In genomic region chr6:145071836-145072235, GRCh38 we compare ENCODE assay signal across 13 cellular contexts.
DNase-seq lines count a peak whose midpoint lies in the region; ATAC-seq, FAIRE-seq and TF ChIP-seq lines count a peak whose summit lies in the region.
"Had no signal": no experiment of that assay in that cellular context is flagged by ENCODE, and none has a peak within 500 bp of the region (broad histone marks: within the 10 kb centered on the region; RNA-seq: fewer than 3 reads in every experiment).

No MANE protein-coding gene starts in this region.

- H3K9me1 ChIP-seq in keratinocyte (ENCODE audit: control insufficient read depth, extremely low read depth, insufficient read depth, low read length): no peaks in the 10 kb centered on the region

- 70 to 75% methylated on average over 2 of the region's 2 CpGs for WGBS in aorta, 2 donors
- 80% methylated on average over 2 of the region's 2 CpGs for WGBS in right lobe of liver (ENCODE audit: insufficient coverage, low coverage, low lambda C conversion rate, missing lambda C conversion rate)

- H3K9me3 ChIP-seq in keratinocyte (ENCODE audit: control insufficient read depth, low read depth, low read length) (no peaks in the 10 kb centered on the region), aorta (ENCODE audit: control insufficient read depth, low read length) (peaks cover 2% of the 10 kb centered on the region), right lobe of liver (no peaks in the 10 kb centered on the region), MG63 (no peaks in the 10 kb centered on the region)

- peak; percentile 81 for DNase-seq in AG04449 (ENCODE audit: low read depth, low spot score)
- peak; percentile 80 for DNase-seq in HS-27A (ENCODE audit: low read depth)
- DNase-seq in astrocyte of the hippocampus (ENCODE audit: low read depth, low spot score): peak; percentile 27
- DNase-seq in keratinocyte (ENCODE audit: low read depth, low spot score): peak; percentile 19
- DNase-seq in aorta: no peak
- no peak for DNase-seq in right lobe of liver
- no peak for DNase-seq in MG63
- no peak for DNase-seq in NCI-H1436 (lab: John Stamatoyannopoulos, UW)
- DNase-seq: ACHN; activated naive CD8-positive, alpha-beta T cell treated with anti-CD3 and anti-CD28 coated beads for 36 hours; naive thymus-derived CD4-positive, alpha-beta T cell; NCI-H2081 had no signal

- H4K20me1 ChIP-seq in keratinocyte (ENCODE audit: control insufficient read depth, extremely low read depth, insufficient read depth, low read length): no peaks in the 10 kb centered on the region

- CTCF ChIA-PET in AG04449 (lab: Yijun Ruan, JAX): no interaction called here

- TF ChIP-seq CTCF in AG04449 (IDR thresholded peaks at IDR 0.05; ENCODE audit: insufficient read depth, low read length, missing control alignments) (no peak), keratinocyte (optimal IDR thresholded peaks at IDR 0.05 in 1 of 3, IDR thresholded peaks at IDR 0.05 in 1 of 3, conservative IDR thresholded peaks at IDR 0.05 in 1 of 3; ENCODE audit: extremely low read depth in 1 of 3, insufficient read depth in 2 of 3, low read length in 3 of 3) (no peak), right lobe of liver (IDR thresholded peaks at IDR 0.05) (no peak)

- H3K36me3 ChIP-seq in keratinocyte (ENCODE audit: control insufficient read depth in 2 of 2, extremely low read depth in 1 of 2, insufficient read depth in 2 of 2, low read length in 2 of 2): no peaks in the 10 kb centered on the region
- H3K36me3 ChIP-seq in aorta (ENCODE audit: control insufficient read depth in 1 of 2, insufficient read depth in 2 of 2, low read length in 1 of 2): no peaks in the 10 kb centered on the region
- H3K36me3 ChIP-seq in right lobe of liver: no peaks in the 10 kb centered on the region
- no peaks in the 10 kb centered on the region for H3K36me3 ChIP-seq in MG63

- dilution Hi-C loops in keratinocyte (cut with MboI; ENCODE audit: extremely low pct_ligation_motif_present, low sequenced_read_pairs): no loop called here

- H3K27ac ChIP-seq in keratinocyte (ENCODE audit: control insufficient read depth, insufficient read depth, low read length) (no peak overlapping the region), aorta (ENCODE audit: low read depth in 1 of 2, low read length in 2 of 2) (no peak overlapping the region), right lobe of liver (no peak overlapping the region)

- no peak overlapping the region for H3K9ac ChIP-seq in keratinocyte (ENCODE audit: control insufficient read depth, extremely low read depth, insufficient read depth, low read length)

- H3K4me3 ChIP-seq in AG04449 (ENCODE audit: low read depth, low read length) (no peak overlapping the region), keratinocyte (ENCODE audit: control insufficient read depth in 2 of 3, extremely low read depth in 1 of 3, insufficient read depth in 2 of 3, low read depth in 1 of 3, low read length in 3 of 3) (no peak overlapping the region), aorta (ENCODE audit: low read length in 2 of 2) (no peak overlapping the region), right lobe of liver (no peak overlapping the region), MG63 (no peak overlapping the region)

- H3K27me3 ChIP-seq in keratinocyte (ENCODE audit: control insufficient read depth, extremely low read depth, insufficient read depth, low read length) (no peaks in the 10 kb centered on the region), aorta (ENCODE audit: control insufficient read depth in 1 of 2, insufficient read depth in 2 of 2, low read length in 1 of 2) (no peaks in the 10 kb centered on the region), right lobe of liver (no peaks in the 10 kb centered on the region), MG63 (no peaks in the 10 kb centered on the region)

- no peak overlapping the region for H2AFZ ChIP-seq in keratinocyte (ENCODE audit: control insufficient read depth, low read length)

- no peak for FAIRE-seq in keratinocyte (lab: Jason Lieb, UNC)
- FAIRE-seq: GM19239 had no signal

- TF ChIP-seq POLR2A in right lobe of liver (IDR thresholded peaks at IDR 0.05): no peak

- H3K4me2 ChIP-seq in keratinocyte (ENCODE audit: control insufficient read depth, extremely low read depth, insufficient read depth, low read depth, low read length): no peak overlapping the region

- ATAC-seq in aorta (ENCODE audit: low FRiP score): no peak
- ATAC-seq in right lobe of liver: no peak
- ATAC-seq: naive thymus-derived CD4-positive, alpha-beta T cell had no signal

- POLR2A ChIA-PET in AG04449 (lab: Yijun Ruan, JAX): interaction anchor here (0.6 kb wide), 1 partner anchor 227 kb away, joined by 3 read pairs; no protein-coding TSS in a partner anchor

- intact Hi-C loops in aorta (cut with DNase I): no loop called here
- intact Hi-C loops in right lobe of liver (cut with DNase I): no loop called here

- no peaks in the 10 kb centered on the region for H3K79me2 ChIP-seq in keratinocyte (ENCODE audit: control insufficient read depth, insufficient read depth, low read length)

- H3K4me1 ChIP-seq in keratinocyte (ENCODE audit: control insufficient read depth, extremely low read depth, insufficient read depth, low read length) (no peaks in the 10 kb centered on the region), aorta (ENCODE audit: control insufficient read depth in 1 of 2, insufficient read depth in 2 of 2, low read length in 2 of 2) (no peaks in the 10 kb centered on the region), right lobe of liver (peaks cover 0 to 11% (median 0%) of the 10 kb centered on the region in 4 donors)

Comparison
In these comparisons a context has a peak if more than half of its experiments do, and no peak if none do; other contexts are left out.
1. DNase-seq: peak in AG04449 (single experiment), HS-27A (single experiment), astrocyte of the hippocampus (single experiment) and keratinocyte (single experiment); none in aorta (0 of 2), right lobe of liver (0 of 3), MG63 (single experiment) and NCI-H1436 (single experiment).